1 cellular context compared by ENCODE assay signal in genomic region chr18:11851156-11852047, GRCh38.
TF ChIP-seq lines count a peak whose summit lies in the region.

Gene CHMP1B (plus strand): TSS chr18:11851413. CDS start chr18:11851512, 99 bp downstream.

TF ChIP-seq in K562, 482 proteins besides CTCF, POLR2A, EP300 and RAD21 (continued from another document and continues in another):
- TF ChIP-seq MEIS2 (IDR thresholded peaks at IDR 0.05; ENCODE audit: partially characterized antibody) (peak; percentile 46), BCLAF1 (IDR thresholded peaks at IDR 0.05; ENCODE audit: borderline replicate concordance in 1 of 2, control insufficient read depth in 1 of 2, low read depth in 2 of 2, low read length in 1 of 2) (no peak), NCOR1 (IDR thresholded peaks at IDR 0.05) (peak; percentile 33; the same call in 1 of the 2 replicates), HLTF (IDR thresholded peaks at IDR 0.05) (0 out of 2 replicates have a peak, but pooled peaks have one; percentile 21), TBP (optimal IDR thresholded peaks at IDR 0.05; ENCODE audit: low read depth, low read length) (peak; percentile 91), TEAD4 (IDR thresholded peaks at IDR 0.05; ENCODE audit: low read length) (peak; percentile 5; the same call in 1 of the 2 replicates), TEAD4 (CRISPR knock-in tag; IDR thresholded peaks at IDR 0.05; ENCODE audit: borderline replicate concordance) (no peak), AFF4 (CRISPR knock-in tag; IDR thresholded peaks at IDR 0.05) (peak; percentile 91), MTF1 (CRISPR knock-in tag; IDR thresholded peaks at IDR 0.05; ENCODE audit: borderline replicate concordance) (no peak), ZNF354B (CRISPR knock-in tag; IDR thresholded peaks at IDR 0.05) (no peak), HIVEP1 (CRISPR knock-in tag; IDR thresholded peaks at IDR 0.05) (no peak), ZNF143 (CRISPR knock-in tag; IDR thresholded peaks at IDR 0.05) (no peak; the same call in 1 of the 2 replicates), NFIC (IDR thresholded peaks at IDR 0.05) (peak; percentile 39), ZNF124 (CRISPR knock-in tag; IDR thresholded peaks at IDR 0.05) (no peak), IRF2 (CRISPR knock-in tag; IDR thresholded peaks at IDR 0.05) (no peak), BCOR (IDR thresholded peaks at IDR 0.05) (no peak), NR0B1 (IDR thresholded peaks at IDR 0.05; ENCODE audit: partially characterized antibody) (no peak), ZNF76 (CRISPR knock-in tag; IDR thresholded peaks at IDR 0.05; ENCODE audit: borderline replicate concordance) (no peak), WHSC1 (IDR thresholded peaks at IDR 0.05; ENCODE audit: low read length) (no peak), KAT8 (IDR thresholded peaks at IDR 0.05; ENCODE audit: low read depth) (peak; percentile 64; the same call in 1 of the 2 replicates), NEUROD1 (IDR thresholded peaks at IDR 0.05; ENCODE audit: borderline replicate concordance, low read depth, low read length, partially characterized antibody) (peak; percentile 42), ARNT (IDR thresholded peaks at IDR 0.05) (no peak), KLF6 (CRISPR knock-in tag; IDR thresholded peaks at IDR 0.05; ENCODE audit: borderline replicate concordance) (no peak), RBM39 (optimal IDR thresholded peaks at IDR 0.05; ENCODE audit: low read depth, low read length) (peak; percentile 36), CXXC5 (CRISPR knock-in tag; IDR thresholded peaks at IDR 0.05) (peak; percentile 95), CREB3 (tag; conservative IDR thresholded peaks at IDR 0.05; ENCODE audit: low read depth) (no peak), L3MBTL2 (IDR thresholded peaks at IDR 0.05) (peak; percentile 49; the same call in 1 of the 2 replicates), CBFA2T2 (conservative IDR thresholded peaks at IDR 0.05) (no peak), NFE2 (IDR thresholded peaks at IDR 0.05; ENCODE audit: low read depth) (0 out of 2 replicates have a peak, but pooled peaks have one; percentile 27), ZNF408 (CRISPR knock-in tag; IDR thresholded peaks at IDR 0.05; ENCODE audit: low read depth) (no peak), TAF9B (IDR thresholded peaks at IDR 0.05; ENCODE audit: partially characterized antibody) (peak; percentile 90), ZNF655 (CRISPR knock-in tag; IDR thresholded peaks at IDR 0.05) (no peak), MIER1 (IDR thresholded peaks at IDR 0.05; ENCODE audit: low read depth) (no peak), ATF7 (IDR thresholded peaks at IDR 0.05) (peak; percentile 97), ZNF79 (CRISPR knock-in tag; IDR thresholded peaks at IDR 0.05; ENCODE audit: low read depth) (no peak), FOXP1 (CRISPR knock-in tag; IDR thresholded peaks at IDR 0.05) (0 out of 2 replicates have a peak, but pooled peaks have one; percentile 12), SRF (CRISPR knock-in tag; IDR thresholded peaks at IDR 0.05) (peak in 1 of 2 experiments; percentile 77; a peak in 1 of 4 replicates)
- TF ChIP-seq, protein P1, sequence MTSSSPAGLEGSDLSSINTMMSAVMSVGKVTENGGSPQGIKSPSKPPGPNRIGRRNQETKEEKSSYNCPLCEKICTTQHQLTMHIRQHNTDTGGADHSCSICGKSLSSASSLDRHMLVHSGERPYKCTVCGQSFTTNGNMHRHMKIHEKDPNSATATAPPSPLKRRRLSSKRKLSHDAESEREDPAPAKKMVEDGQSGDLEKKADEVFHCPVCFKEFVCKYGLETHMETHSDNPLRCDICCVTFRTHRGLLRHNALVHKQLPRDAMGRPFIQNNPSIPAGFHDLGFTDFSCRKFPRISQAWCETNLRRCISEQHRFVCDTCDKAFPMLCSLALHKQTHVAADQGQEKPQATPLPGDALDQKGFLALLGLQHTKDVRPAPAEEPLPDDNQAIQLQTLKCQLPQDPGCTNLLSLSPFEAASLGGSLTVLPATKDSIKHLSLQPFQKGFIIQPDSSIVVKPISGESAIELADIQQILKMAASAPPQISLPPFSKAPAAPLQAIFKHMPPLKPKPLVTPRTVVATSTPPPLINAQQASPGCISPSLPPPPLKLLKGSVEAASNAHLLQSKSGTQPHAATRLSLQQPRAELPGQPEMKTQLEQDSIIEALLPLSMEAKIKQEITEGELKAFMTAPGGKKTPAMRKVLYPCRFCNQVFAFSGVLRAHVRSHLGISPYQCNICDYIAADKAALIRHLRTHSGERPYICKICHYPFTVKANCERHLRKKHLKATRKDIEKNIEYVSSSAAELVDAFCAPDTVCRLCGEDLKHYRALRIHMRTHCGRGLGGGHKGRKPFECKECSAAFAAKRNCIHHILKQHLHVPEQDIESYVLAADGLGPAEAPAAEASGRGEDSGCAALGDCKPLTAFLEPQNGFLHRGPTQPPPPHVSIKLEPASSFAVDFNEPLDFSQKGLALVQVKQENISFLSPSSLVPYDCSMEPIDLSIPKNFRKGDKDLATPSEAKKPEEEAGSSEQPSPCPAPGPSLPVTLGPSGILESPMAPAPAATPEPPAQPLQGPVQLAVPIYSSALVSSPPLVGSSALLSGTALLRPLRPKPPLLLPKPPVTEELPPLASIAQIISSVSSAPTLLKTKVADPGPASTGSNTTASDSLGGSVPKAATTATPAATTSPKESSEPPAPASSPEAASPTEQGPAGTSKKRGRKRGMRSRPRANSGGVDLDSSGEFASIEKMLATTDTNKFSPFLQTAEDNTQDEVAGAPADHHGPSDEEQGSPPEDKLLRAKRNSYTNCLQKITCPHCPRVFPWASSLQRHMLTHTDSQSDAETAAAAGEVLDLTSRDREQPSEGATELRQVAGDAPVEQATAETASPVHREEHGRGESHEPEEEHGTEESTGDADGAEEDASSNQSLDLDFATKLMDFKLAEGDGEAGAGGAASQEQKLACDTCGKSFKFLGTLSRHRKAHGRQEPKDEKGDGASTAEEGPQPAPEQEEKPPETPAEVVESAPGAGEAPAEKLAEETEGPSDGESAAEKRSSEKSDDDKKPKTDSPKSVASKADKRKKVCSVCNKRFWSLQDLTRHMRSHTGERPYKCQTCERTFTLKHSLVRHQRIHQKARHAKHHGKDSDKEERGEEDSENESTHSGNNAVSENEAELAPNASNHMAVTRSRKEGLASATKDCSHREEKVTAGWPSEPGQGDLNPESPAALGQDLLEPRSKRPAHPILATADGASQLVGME (CRISPR knock-in tag; IDR thresholded peaks at IDR 0.05) = 0 out of 2 replicates have a peak, but pooled peaks have one; percentile 14
- TF ChIP-seq, protein P2, sequence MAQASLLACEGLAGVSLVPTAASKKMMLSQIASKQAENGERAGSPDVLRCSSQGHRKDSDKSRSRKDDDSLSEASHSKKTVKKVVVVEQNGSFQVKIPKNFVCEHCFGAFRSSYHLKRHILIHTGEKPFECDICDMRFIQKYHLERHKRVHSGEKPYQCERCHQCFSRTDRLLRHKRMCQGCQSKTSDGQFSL (CRISPR knock-in tag; IDR thresholded peaks at IDR 0.05) = no peak
- TF ChIP-seq, protein P2 (tag; IDR thresholded peaks at IDR 0.05) = no peak
- TF ChIP-seq, protein P3, sequence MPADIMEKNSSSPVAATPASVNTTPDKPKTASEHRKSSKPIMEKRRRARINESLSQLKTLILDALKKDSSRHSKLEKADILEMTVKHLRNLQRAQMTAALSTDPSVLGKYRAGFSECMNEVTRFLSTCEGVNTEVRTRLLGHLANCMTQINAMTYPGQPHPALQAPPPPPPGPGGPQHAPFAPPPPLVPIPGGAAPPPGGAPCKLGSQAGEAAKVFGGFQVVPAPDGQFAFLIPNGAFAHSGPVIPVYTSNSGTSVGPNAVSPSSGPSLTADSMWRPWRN (IDR thresholded peaks at IDR 0.05; ENCODE audit: low read depth) = no peak
